ENCODE assay signal across 9 cellular contexts in genomic region chr13:114071991-114072390, GRCh38.
DNase-seq lines count a peak whose midpoint lies in the region; ATAC-seq and TF ChIP-seq lines count a peak whose summit lies in the region.
"Had no signal": no experiment of that assay in that cellular context is flagged by ENCODE, and none has a peak within 500 bp of the region (broad histone marks: within the 10 kb centered on the region; RNA-seq: fewer than 3 reads in every experiment).

No MANE protein-coding gene starts in this region.

- no peaks in the 10 kb centered on the region for H3K9me3 Mint-ChIP-seq in chondrocyte (ENCODE audit: low read depth)
- H3K9me3 Mint-ChIP-seq in naive thymus-derived CD4-positive, alpha-beta T cell: peaks cover 0 to 14% (median 0%) of the 10 kb centered on the region in 11 donors

- POLR2A ChIA-PET in naive thymus-derived CD4-positive, alpha-beta T cell (lab: Charles Lee): no interaction called here

- H3K4me3 Mint-ChIP-seq in chondrocyte (ENCODE audit: unreplicated experiment): no peak overlapping the region
- peak overlapping the region in 2 of 10 donors; percentile 5 to 36 for H3K4me3 Mint-ChIP-seq in naive thymus-derived CD4-positive, alpha-beta T cell

- H3K4me1 Mint-ChIP-seq in chondrocyte (ENCODE audit: low read depth): peaks cover 51% of the 10 kb centered on the region
- peaks cover 33 to 65% (median 57%) of the 10 kb centered on the region in 7 donors for H3K4me1 Mint-ChIP-seq in naive thymus-derived CD4-positive, alpha-beta T cell

- H3K9me3 ChIP-seq in left ventricle myocardium inferior (replicated peaks): no peaks in the 10 kb centered on the region
- H3K9me3 ChIP-seq in naive thymus-derived CD4-positive, alpha-beta T cell (ENCODE audit: control insufficient read depth in 2 of 3, low read length in 3 of 3): no peaks in the 10 kb centered on the region

- peaks cover 26% of the 10 kb centered on the region for H3K4me1 ChIP-seq in left ventricle myocardium inferior
- peaks cover 16 to 23% of the 10 kb centered on the region in 2 donors for H3K4me1 ChIP-seq in naive thymus-derived CD4-positive, alpha-beta T cell (ENCODE audit: control insufficient read depth in 2 of 2, insufficient read depth in 2 of 2, low read length in 2 of 2)

- intact Hi-C loops in left ventricle myocardium superior (cut with micrococcal nuclease): no loop called here
- intact Hi-C loops in left ventricle myocardium inferior (cut with micrococcal nuclease): no loop called here
- intact Hi-C loops in naive thymus-derived CD4-positive, alpha-beta T cell (cut with micrococcal nuclease): no loop called here

- no peak overlapping the region for H3K4me3 ChIP-seq in left ventricle myocardium inferior
- no peak overlapping the region for H3K4me3 ChIP-seq in naive thymus-derived CD4-positive, alpha-beta T cell (ENCODE audit: low read length)

- CTCF ChIA-PET in naive thymus-derived CD4-positive, alpha-beta T cell (lab: Charles Lee): no interaction called here

- H3K27me3 ChIP-seq in left ventricle myocardium inferior (ENCODE audit: low read depth): no peaks in the 10 kb centered on the region
- no peaks in the 10 kb centered on the region for H3K27me3 ChIP-seq in naive thymus-derived CD4-positive, alpha-beta T cell (ENCODE audit: control insufficient read depth in 2 of 2, insufficient read depth in 2 of 2, low read length in 2 of 2)

- no peak overlapping the region for H3K27ac ChIP-seq in left ventricle myocardium inferior (replicated peaks)
- no peak overlapping the region for H3K27ac ChIP-seq in naive thymus-derived CD4-positive, alpha-beta T cell (ENCODE audit: low read depth, low read length)

- H3K36me3 Mint-ChIP-seq in chondrocyte (ENCODE audit: low read depth): peaks cover 19% of the 10 kb centered on the region
- peaks cover 8 to 62% (median 46%) of the 10 kb centered on the region in 5 donors for H3K36me3 Mint-ChIP-seq in naive thymus-derived CD4-positive, alpha-beta T cell

- H3K27me3 Mint-ChIP-seq in chondrocyte (ENCODE audit: low read depth): no peaks in the 10 kb centered on the region
- no peaks in the 10 kb centered on the region for H3K27me3 Mint-ChIP-seq in naive thymus-derived CD4-positive, alpha-beta T cell

- TF ChIP-seq CTCF in left ventricle myocardium inferior (IDR thresholded peaks at IDR 0.05; ENCODE audit: borderline replicate concordance): no peak
- no peak for TF ChIP-seq CTCF in chondrocyte (IDR thresholded peaks at IDR 0.05)

- H3K36me3 ChIP-seq in left ventricle myocardium inferior: peaks cover 10% of the 10 kb centered on the region
- H3K36me3 ChIP-seq in naive thymus-derived CD4-positive, alpha-beta T cell (ENCODE audit: control insufficient read depth in 2 of 3, insufficient read depth in 3 of 3, low read length in 3 of 3): peaks cover 28 to 64% (median 36%) of the 10 kb centered on the region in 3 experiments

- ATAC-seq in left ventricle myocardium superior (no peak), GM21786 (IDR thresholded peaks at IDR 0.05; ENCODE audit: unreplicated experiment) (no peak), HG03442 (IDR thresholded peaks at IDR 0.05; ENCODE audit: unreplicated experiment) (no peak)
- no peak for ATAC-seq in naive thymus-derived CD4-positive, alpha-beta T cell

- peak; percentile 23 for DNase-seq in left ventricle myocardium superior
- DNase-seq in left ventricle myocardium inferior: no peak
- peak; percentile 70 for DNase-seq in chondrocyte (ENCODE audit: low spot score)
- DNase-seq in naive thymus-derived CD4-positive, alpha-beta T cell: no peak
- DNase-seq in pons (ENCODE audit: low spot score): no peak
- DNase-seq in hepatic stellate cell (ENCODE audit: low spot score): no peak
- DNase-seq: KG1 had no signal

- peak overlapping the region; percentile 19 for H3K27ac Mint-ChIP-seq in chondrocyte (ENCODE audit: unreplicated experiment)
- peak overlapping the region in 8 of 9 donors; percentile 1 to 95 (median 80) for H3K27ac Mint-ChIP-seq in naive thymus-derived CD4-positive, alpha-beta T cell

Comparison
In these comparisons a context has a peak if more than half of its experiments do, and no peak if none do; other contexts are left out.
1. DNase-seq: peak in left ventricle myocardium superior (single experiment) and chondrocyte (single experiment); none in left ventricle myocardium inferior (single experiment), naive thymus-derived CD4-positive, alpha-beta T cell (0 of 9), pons (single experiment) and hepatic stellate cell (single experiment).